In genomic region chr19:14585187-14585586, GRCh38 we compare ENCODE assay signal across 9 cellular contexts. TPM values are rescaled to one million over a fixed set of nuclear protein-coding genes. Genes with fewer than 3 reads are reported as not detected.
DNase-seq lines count a peak whose midpoint lies in the region; ATAC-seq and TF ChIP-seq lines count a peak whose summit lies in the region.
"Not testable (repeated sequence)": the region's sequence is repeated elsewhere in the genome, so short reads cannot be mapped to it uniquely, and the experiment has no call there.
"Had no signal": no experiment of that assay in that cellular context is flagged by ENCODE, and none has a peak within 500 bp of the region (broad histone marks: within the 10 kb centered on the region; RNA-seq: fewer than 3 reads in every experiment).

No MANE protein-coding gene starts in this region.

- peak overlapping the region; percentile 6 for H3K27ac ChIP-seq in OCI-LY7 (ENCODE audit: low read depth, low read length, poor library complexity, severe bottlenecking)

- peaks cover 24% of the 10 kb centered on the region for H3K4me1 Mint-ChIP-seq in activated T-cell treated with anti-CD3 and anti-CD28 coated beads, Interleukin-2, amount 50 U/mL, for 4 hours (ENCODE audit: low read depth)

- peak overlapping the region; percentile 74 for H3K4me3 ChIP-seq in OCI-LY7 (ENCODE audit: low read depth, low read length, poor library complexity, severe bottlenecking)
- not testable (repeated sequence) for H3K4me3 ChIP-seq in fibroblast of mammary gland (ENCODE audit: control insufficient read depth, low read depth, low read length)

- intact Hi-C loops in OCI-LY7 (cut with micrococcal nuclease; ENCODE audit: unreplicated experiment), result not testable (repeated sequence)

- not testable (repeated sequence) for H3K4me3 Mint-ChIP-seq in activated T-cell treated with anti-CD3 and anti-CD28 coated beads, Interleukin-2, amount 50 U/mL, for 4 hours

- not testable (repeated sequence) for H3K36me3 Mint-ChIP-seq in activated T-cell treated with anti-CD3 and anti-CD28 coated beads, Interleukin-2, amount 50 U/mL, for 4 hours (ENCODE audit: insufficient read depth)

- H3K4me2 ChIP-seq in OCI-LY7 (ENCODE audit: low read length), result peak overlapping the region; percentile 66

- not testable (repeated sequence) for H3K9me3 Mint-ChIP-seq in activated T-cell treated with anti-CD3 and anti-CD28 coated beads, Interleukin-2, amount 50 U/mL, for 4 hours

- not testable (repeated sequence) for H3K27me3 Mint-ChIP-seq in activated T-cell treated with anti-CD3 and anti-CD28 coated beads, Interleukin-2, amount 50 U/mL, for 4 hours (ENCODE audit: low read depth)

- not testable (repeated sequence) for TF ChIP-seq CTCF in OCI-LY7 (conservative IDR thresholded peaks at IDR 0.05; ENCODE audit: low read length); fibroblast of mammary gland (conservative IDR thresholded peaks at IDR 0.05; ENCODE audit: control insufficient read depth, insufficient read depth, low read depth, low read length)

- peaks cover 18% of the 10 kb centered on the region for H3K36me3 ChIP-seq in OCI-LY7 (ENCODE audit: insufficient read depth, low read length)

- CTCF ChIA-PET in OCI-LY7 (lab: Charles Lee; ENCODE audit: unreplicated experiment), result not testable (repeated sequence)

- H3K9me2 ChIP-seq in OCI-LY7 (ENCODE audit: insufficient read depth, low read length), result not testable (repeated sequence)

- DNase-seq in EL (peak; percentile 72), fibroblast of mammary gland (ENCODE audit: low read depth) (peak; percentile 80)
- DNase-seq in OCI-LY7 (ENCODE audit: low spot score); activated T-cell treated with anti-CD3 and anti-CD28 coated beads, Interleukin-2, amount 50 U/mL, for 4 hours: not testable (repeated sequence)
- peak in 2 of 3 experiments; percentile 32 to 34 for DNase-seq in stimulated activated CD4-positive, alpha-beta T cell treated with anti-CD3 and anti-CD28 coated beads, TNF-alpha, amount 100 ng/mL, for 24 hours (ENCODE audit: low read depth in 3 of 3)

- H3K4me1 ChIP-seq in OCI-LY7 (ENCODE audit: insufficient read depth, low read length, poor library complexity, severe bottlenecking), result peaks cover 54% of the 10 kb centered on the region

- ATAC-seq in GM19395 (IDR thresholded peaks at IDR 0.05; ENCODE audit: unreplicated experiment) (peak; percentile 77), HG02623 (IDR thresholded peaks at IDR 0.05; ENCODE audit: unreplicated experiment) (peak; percentile 39), HG03354 (IDR thresholded peaks at IDR 0.05; ENCODE audit: poor library complexity, severe bottlenecking, unreplicated experiment) (peak; percentile 65)
- ATAC-seq in activated T-cell treated with anti-CD3 and anti-CD28 coated beads, Interleukin-2, amount 50 U/mL, for 4 hours, result peak; percentile 88 to 95

- H3K9me3 ChIP-seq in OCI-LY7 (ENCODE audit: low read length), result not testable (repeated sequence)

- H4K20me1 ChIP-seq in OCI-LY7 (ENCODE audit: insufficient read depth, low read length), result not testable (repeated sequence)

- TSS peak; percentile 59 for BruUV-seq in OCI-LY7 (replicated peaks; lab: Mats Ljungman, UMichigan)

- H2AFZ ChIP-seq in OCI-LY7 (ENCODE audit: low read length), result not testable (repeated sequence)

- POLR2A ChIA-PET in OCI-LY7 (lab: Charles Lee), result interaction anchor here (1.0 kb wide), 1 partner anchor 21 kb away, joined by 6 read pairs; no protein-coding TSS in a partner anchor

- H3K79me2 ChIP-seq in OCI-LY7 (ENCODE audit: insufficient read depth, low read depth, low read length), result peaks cover 50% of the 10 kb centered on the region

RNA-seq across cellular contexts. Expression of gene CLEC17A, which starts 2.3 kb away (rescaled TPM):
- total RNA-seq in OCI-LY7 (2014; rRNA removed; shearing (Covaris generic)), result 45.7 and 51.1 TPM in 2 replicates
- total RNA-seq in OCI-LY7 (2022), result 22.5 and 27.4 TPM in 2 replicates
- 1 to 10 TPM in 2 of 3 donors, under 1 TPM in 1; 0.95 to 2.3 (median 1.3) TPM for total RNA-seq in activated T-cell treated with anti-CD3 and anti-CD28 coated beads, Interleukin-2, amount 50 U/mL, for 4 hours
- total RNA-seq: T-helper 2 cell treated with Interferon-gamma antibody and Interleukin-4, amounts not matched to agents 100 ng/mL and 5 ng/mL, for 36 hours had no signal

RNA-seq across cellular contexts. Expression of gene NDUFB7, which starts 13.3 kb away (rescaled TPM):
- total RNA-seq in OCI-LY7 (2014; rRNA removed; shearing (Covaris generic)), result 282 and 301 TPM in 2 replicates
- total RNA-seq in OCI-LY7 (2022), result 137 and 141 TPM in 2 replicates
- 100 to 1,000 TPM; 161 to 213 (median 175) TPM for total RNA-seq in activated T-cell treated with anti-CD3 and anti-CD28 coated beads, Interleukin-2, amount 50 U/mL, for 4 hours

RNA-seq across cellular contexts. Expression of gene TECR, which starts 55.8 kb away (rescaled TPM):
- total RNA-seq in OCI-LY7 (2014; rRNA removed; shearing (Covaris generic)), result 52.3 and 81.4 TPM in 2 replicates
- 128 and 130 TPM in 2 replicates for total RNA-seq in OCI-LY7 (2022)
- total RNA-seq in activated T-cell treated with anti-CD3 and anti-CD28 coated beads, Interleukin-2, amount 50 U/mL, for 4 hours, result 10 to 100 TPM; 92.5 to 96.3 (median 94.6) TPM

Comparison
In these comparisons a context has a peak if more than half of its experiments do, and no peak if none do; other contexts are left out.
1. ATAC-seq: peak in every context shown above with its lines; median percentile 92 in activated T-cell treated with anti-CD3 and anti-CD28 coated beads, Interleukin-2, amount 50 U/mL, for 4 hours; 77 in GM19395; 65 in HG03354; 39 in HG02623.
2. RNA of gene CLEC17A, which starts 2.3 kb away (total RNA-seq): 22.5 to 51.1 TPM in OCI-LY7; 0.95 to 2.3 TPM in activated T-cell treated with anti-CD3 and anti-CD28 coated beads, Interleukin-2, amount 50 U/mL, for 4 hours; every median in the first group is over 4 times any median in the second.